ENCODE assay signal across 22 cellular contexts in genomic region chr10:30441974-30442606, GRCh38. TPM values are rescaled to one million over a fixed set of nuclear protein-coding genes. Genes with fewer than 3 reads are reported as not detected.
DNase-seq lines count a peak whose midpoint lies in the region; ATAC-seq and TF ChIP-seq lines count a peak whose summit lies in the region.
"Had no signal": no experiment of that assay in that cellular context is flagged by ENCODE, and none has a peak within 500 bp of the region (broad histone marks: within the 10 kb centered on the region; RNA-seq: fewer than 3 reads in every experiment).

No MANE protein-coding gene starts in this region.

- no peaks in the 10 kb centered on the region for H3K9me3 Mint-ChIP-seq in type B pancreatic cell
- H3K9me3 Mint-ChIP-seq: activated naive CD4-positive, alpha-beta T cell treated with anti-CD3 and anti-CD28 coated beads for 36 hours; H9; WTC11 had no signal

- H3K4me3 ChIP-seq in cardiac muscle cell (no peak overlapping the region), right atrium auricular region (no peak overlapping the region), coronary artery (peak overlapping the region; percentile 62), neuronal stem cell (ENCODE audit: low read length in 2 of 2) (no peak overlapping the region)
- H3K4me3 ChIP-seq: SJCRH30 had no signal

- no peaks in the 10 kb centered on the region for H3K79me1 ChIP-seq in neuronal stem cell (ENCODE audit: low read depth, low read length)

- no peak overlapping the region for H3K18ac ChIP-seq in neuronal stem cell (ENCODE audit: low read length)

- H3K4me1 Mint-ChIP-seq in type B pancreatic cell (ENCODE audit: unreplicated experiment) = peaks cover 32% of the 10 kb centered on the region

- no peak overlapping the region for H2BK5ac ChIP-seq in neuronal stem cell (ENCODE audit: low read length)

- no peak overlapping the region for H2AK5ac ChIP-seq in neuronal stem cell (ENCODE audit: low read depth, low read length)

- H4K8ac ChIP-seq in neuronal stem cell (ENCODE audit: low read depth, low read length) = no peak overlapping the region

- no peak for ATAC-seq in HG03442 (IDR thresholded peaks at IDR 0.05; ENCODE audit: unreplicated experiment)
- ATAC-seq in GM21723 (IDR thresholded peaks at IDR 0.05; ENCODE audit: unreplicated experiment) = no peak
- ATAC-seq: foreskin keratinocyte, PC-3, WTC11 had no signal

- peaks cover 7% of the 10 kb centered on the region for H3K36me3 ChIP-seq in cardiac muscle cell
- H3K36me3 ChIP-seq in right atrium auricular region = peaks cover 53% of the 10 kb centered on the region
- peaks cover 6 to 18% of the 10 kb centered on the region in 2 donors for H3K36me3 ChIP-seq in neuronal stem cell (replicated peaks in 1 of 2; ENCODE audit: control insufficient read depth in 2 of 2, insufficient read depth in 2 of 2, low read length in 2 of 2)
- H3K36me3 ChIP-seq: SJCRH30 had no signal

- no peak overlapping the region for H2AFZ ChIP-seq in neuronal stem cell (ENCODE audit: low read length)

- DNase-seq in cardiac muscle cell (ENCODE audit: low read depth in 1 of 2, low spot score in 1 of 2) (no peak), right atrium auricular region (ENCODE audit: low spot score) (no peak), coronary artery (ENCODE audit: low spot score) (no peak), neuronal stem cell (ENCODE audit: low spot score) (no peak), type B pancreatic cell (ENCODE audit: extremely low spot score, unreplicated experiment) (no peak), NCI-H1092 treated with DMSO at 0.1 percent for 48 hours (lab: John Stamatoyannopoulos, UW) (no peak)
- DNase-seq: activated CD4-positive, alpha-beta T cell treated with anti-CD3 and anti-CD28 coated beads, Interleukin-2, amount 50 U/mL, for 48 hours; activated naive CD4-positive, alpha-beta T cell treated with anti-CD3 and anti-CD28 coated beads for 36 hours; activated T-cell treated with anti-CD3 and anti-CD28 coated beads for 4 hours; DMS153; foreskin keratinocyte; GDM1; H9; kidney; NCI-H1694; NCI-H82; PC-3; SJCRH30; stimulated activated naive CD4-positive, alpha-beta T cell treated with Interleukin-2 at 50 U/mL for 16 hours had no signal

- H3K23ac ChIP-seq in neuronal stem cell (ENCODE audit: low read depth, low read length, poor library complexity) = no peak overlapping the region

- H3K27me3 ChIP-seq in cardiac muscle cell (no peaks in the 10 kb centered on the region), right atrium auricular region (no peaks in the 10 kb centered on the region), neuronal stem cell (ENCODE audit: control insufficient read depth in 3 of 3, insufficient read depth in 3 of 3, low read depth in 1 of 3, low read length in 3 of 3) (no peaks in the 10 kb centered on the region)
- H3K27me3 ChIP-seq: foreskin keratinocyte, SJCRH30 had no signal

- peak overlapping the region; percentile 78 for H3K9ac ChIP-seq in neuronal stem cell (ENCODE audit: low read depth, low read length, poor library complexity)

- no peaks in the 10 kb centered on the region for H3K27me3 Mint-ChIP-seq in type B pancreatic cell

- H3K4me2 ChIP-seq in neuronal stem cell (ENCODE audit: insufficient read depth, low read length, poor library complexity, severe bottlenecking) = no peak overlapping the region

- no peak overlapping the region for H2BK15ac ChIP-seq in neuronal stem cell (ENCODE audit: low read length)

- no CpG with 5 or more reads among the region's 4 CpGs for WGBS in neuronal stem cell (ENCODE audit: extremely low coverage in 2 of 2, insufficient read length in 2 of 2, insufficient replicate concordance in 1 of 2), 2 donors

- H3K9me3 ChIP-seq in cardiac muscle cell (ENCODE audit: low read depth) (no peaks in the 10 kb centered on the region), right atrium auricular region (no peaks in the 10 kb centered on the region), neuronal stem cell (replicated peaks in 1 of 2; ENCODE audit: control insufficient read depth in 2 of 2, insufficient read depth in 1 of 2, low read depth in 1 of 2, low read length in 2 of 2) (no peaks in the 10 kb centered on the region)
- H3K9me3 ChIP-seq: SJCRH30 had no signal

- H2BK12ac ChIP-seq in neuronal stem cell (ENCODE audit: low read length) = no peak overlapping the region

- peak overlapping the region; percentile 18 for H3K4me3 Mint-ChIP-seq in type B pancreatic cell
- H3K4me3 Mint-ChIP-seq: activated naive CD4-positive, alpha-beta T cell treated with anti-CD3 and anti-CD28 coated beads for 36 hours; H9; WTC11 had no signal

- H3K36me3 Mint-ChIP-seq in type B pancreatic cell = peaks cover 24% of the 10 kb centered on the region

- peak overlapping the region; percentile 18 for H3K27ac ChIP-seq in cardiac muscle cell
- peak overlapping the region in 1 of 2 donors; percentile 6 for H3K27ac ChIP-seq in right atrium auricular region
- peak overlapping the region; percentile 74 to 82 for H3K27ac ChIP-seq in coronary artery
- no peak overlapping the region for H3K27ac ChIP-seq in neuronal stem cell (replicated peaks; ENCODE audit: low read length)
- H3K27ac ChIP-seq: foreskin keratinocyte, SJCRH30 had no signal

- H3K4me1 ChIP-seq in cardiac muscle cell (ENCODE audit: low read depth) (peaks cover 26% of the 10 kb centered on the region), right atrium auricular region (peaks cover 0 to 66% of the 10 kb centered on the region in 2 donors), neuronal stem cell (ENCODE audit: control insufficient read depth in 2 of 2, insufficient read depth in 1 of 2, low read depth in 1 of 2, low read length in 2 of 2) (peaks cover 6 to 15% of the 10 kb centered on the region in 2 donors)
- H3K4me1 ChIP-seq: SJCRH30 had no signal

- no peak overlapping the region for H3K14ac ChIP-seq in neuronal stem cell (ENCODE audit: low read length)

- H2BK120ac ChIP-seq in neuronal stem cell (ENCODE audit: low read depth, low read length) = no peak overlapping the region

- TF ChIP-seq CTCF in cardiac muscle cell (IDR thresholded peaks at IDR 0.05; ENCODE audit: low read depth, low read length) = no peak
- no peak for TF ChIP-seq CTCF in right atrium auricular region (IDR thresholded peaks at IDR 0.05)
- TF ChIP-seq CTCF in coronary artery (IDR thresholded peaks at IDR 0.05) = no peak
- TF ChIP-seq CTCF in type B pancreatic cell (conservative IDR thresholded peaks at IDR 0.05) = no peak

- no peak overlapping the region for H3K4ac ChIP-seq in neuronal stem cell (ENCODE audit: low read length)

- no peak overlapping the region for H4K91ac ChIP-seq in neuronal stem cell (ENCODE audit: low read depth, low read length, poor library complexity)

- no peak overlapping the region for H3K27ac Mint-ChIP-seq in type B pancreatic cell
- H3K27ac Mint-ChIP-seq: activated naive CD4-positive, alpha-beta T cell treated with anti-CD3 and anti-CD28 coated beads for 36 hours; H9; WTC11 had no signal

RNA-seq across cellular contexts. Expression of gene MAP3K8, which starts 8.1 kb away (rescaled TPM):
- total RNA-seq in cardiac muscle cell (5.5 and 5.8 TPM in 2 replicates), right atrium auricular region (10 to 100 TPM; 10.6 to 18.9 TPM), type B pancreatic cell (ENCODE audit: low replicate concordance) (22.6 and 37.3 TPM in 2 replicates)
- polyA plus RNA-seq in cardiac muscle cell = 6.7 and 7.8 TPM in 2 replicates
- polyA plus RNA-seq in neuronal stem cell (2013, experiment 1 of 2) = 3.4 TPM
- 3.5 TPM for polyA plus RNA-seq in neuronal stem cell (2013, experiment 2 of 2)
